In the genomic region with DNA sequence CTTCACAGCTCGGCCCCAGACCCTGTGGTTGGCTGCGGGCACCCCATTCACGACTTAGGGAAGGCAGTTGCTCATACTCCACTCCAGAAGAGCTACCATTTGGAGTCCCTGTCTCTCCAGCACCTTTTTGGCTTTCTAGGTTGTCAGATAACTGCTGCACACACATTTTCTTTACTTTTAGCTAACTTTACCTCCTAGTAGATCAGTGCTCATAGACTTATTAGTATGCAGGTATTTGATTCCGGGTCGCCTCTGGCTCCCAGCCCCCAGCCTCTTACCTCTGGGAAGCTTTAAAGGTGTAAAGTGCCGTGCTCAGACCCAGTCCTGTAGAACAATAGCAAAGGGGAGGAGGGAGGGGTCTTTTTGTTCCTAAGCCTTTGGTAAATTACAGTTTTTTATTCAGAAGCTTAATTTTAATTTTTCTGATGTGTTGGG, we compare ENCODE assay signal across 8 cellular contexts.
DNase-seq lines count a peak whose midpoint lies in the region; TF ChIP-seq lines count a peak whose summit lies in the region.

No MANE protein-coding gene starts in this region.

- H3K9ac ChIP-seq in mucosa of rectum (ENCODE audit: low read depth in 1 of 2, low read length in 2 of 2), result peak overlapping the region; percentile 95 to 97

- peaks cover 40 to 42% of the 10 kb centered on the region in 2 donors for H3K4me1 ChIP-seq in mucosa of rectum (ENCODE audit: control insufficient read depth in 2 of 2, insufficient read depth in 2 of 2, low read length in 2 of 2)

- peak overlapping the region; percentile 91 to 96 for H3K27ac ChIP-seq in mucosa of rectum (ENCODE audit: low read depth in 2 of 2, low read length in 2 of 2)

- no peaks in the 10 kb centered on the region for H3K9me3 ChIP-seq in mucosa of rectum (ENCODE audit: control insufficient read depth in 2 of 2, low read length in 2 of 2)

- H3K4me3 ChIP-seq in Jurkat, Clone E6-1 (ENCODE audit: low read length), result peak overlapping the region; percentile 62
- H3K4me3 ChIP-seq in cardiac fibroblast (replicated peaks in 1 of 2; ENCODE audit: low read depth in 2 of 2, low read length in 2 of 2) (peak overlapping the region; percentile 55 to 82), mucosa of rectum (ENCODE audit: low read length in 2 of 2) (peak overlapping the region; percentile 71 to 99)

- no peaks in the 10 kb centered on the region for H3K27me3 ChIP-seq in mucosa of rectum (ENCODE audit: control insufficient read depth in 2 of 2, insufficient read depth in 2 of 2, low read length in 2 of 2)

- no peaks in the 10 kb centered on the region for H3K36me3 ChIP-seq in mucosa of rectum (ENCODE audit: control insufficient read depth in 2 of 2, insufficient read depth in 2 of 2, low read length in 2 of 2)

- peak; percentile 75 for DNase-seq in DMS53 (lab: John Stamatoyannopoulos, UW)
- no peak for DNase-seq in Jurkat, Clone E6-1 (ENCODE audit: low read depth, low spot score)
- peak in 1 of 2 donors; percentile 50 for DNase-seq in cardiac fibroblast (ENCODE audit: low read depth in 2 of 2)
- DNase-seq in COLO829 (ENCODE audit: low spot score), result no peak
- DNase-seq in GM19238 (ENCODE audit: insufficient read length, low spot score), result no peak
- DNase-seq in NK-92 (lab: John Stamatoyannopoulos, UW; ENCODE audit: unreplicated experiment), result no peak
- DNase-seq in hippocampal formation (lab: John Stamatoyannopoulos, UW), result no peak

- no peak for TF ChIP-seq CTCF in cardiac fibroblast (IDR thresholded peaks at IDR 0.05; ENCODE audit: low read depth, low read length)
